7 cellular contexts compared by ENCODE assay signal in the genomic region with DNA sequence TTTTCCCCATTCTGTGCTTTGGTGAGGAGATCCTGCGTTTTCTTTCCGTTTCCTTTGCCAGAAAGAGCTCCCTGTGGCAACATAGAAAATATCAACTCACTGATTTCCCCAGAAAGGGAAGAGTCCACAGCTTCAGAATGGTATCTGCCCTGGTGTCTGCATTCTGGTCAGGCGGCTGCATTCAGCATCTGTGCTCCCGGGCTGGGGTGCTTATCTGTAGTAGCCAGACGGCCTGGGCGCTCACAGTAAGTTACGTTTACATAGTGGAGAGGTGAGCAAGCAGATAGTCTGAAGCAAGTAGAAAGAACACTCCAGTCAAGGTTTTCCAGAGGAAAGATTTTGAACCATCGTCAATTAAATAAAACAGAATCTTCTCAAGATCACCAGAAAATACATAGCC. TPM values are rescaled to one million over a fixed set of nuclear protein-coding genes. Genes with fewer than 3 reads are reported as not detected.
DNase-seq lines count a peak whose midpoint lies in the region; ATAC-seq, FAIRE-seq and TF ChIP-seq lines count a peak whose summit lies in the region.
"Not testable (repeated sequence)": the region's sequence is repeated elsewhere in the genome, so short reads cannot be mapped to it uniquely, and the experiment has no call there.
"Had no signal": no experiment of that assay in that cellular context is flagged by ENCODE, and none has a peak within 500 bp of the region (broad histone marks: within the 10 kb centered on the region; RNA-seq: fewer than 3 reads in every experiment).

No MANE protein-coding gene starts in this region.

- not testable (repeated sequence) for H2BK5ac ChIP-seq in IMR-90 (ENCODE audit: low read depth, low read length, poor library complexity, severe bottlenecking)

- H4K5ac ChIP-seq in IMR-90 (ENCODE audit: low read depth, low read length) = not testable (repeated sequence)

- H3K36me3 ChIP-seq in IMR-90 (ENCODE audit: control insufficient read depth, insufficient read depth, low read length); K562 (ENCODE audit: control insufficient read depth, insufficient read depth, low read length); left lung; pancreas: not testable (repeated sequence)

- not testable (repeated sequence) for H3K14ac ChIP-seq in IMR-90 (replicated peaks; ENCODE audit: low read depth, low read length)

- not testable (repeated sequence) for H3K9me1 ChIP-seq in IMR-90 (ENCODE audit: insufficient read depth, low read length); K562 (ENCODE audit: control insufficient read depth, insufficient read depth, low read length)

- not testable (repeated sequence) for TF ChIP-seq RAD21 in IMR-90 (IDR thresholded peaks at IDR 0.05; ENCODE audit: low read length); K562 (CRISPR knock-in tag; conservative IDR thresholded peaks at IDR 0.05 in 1 of 2, IDR thresholded peaks at IDR 0.05 in 1 of 2)

- not testable (repeated sequence) for H4K8ac ChIP-seq in IMR-90 (ENCODE audit: low read depth in 2 of 2, low read length in 2 of 2)

- not testable (repeated sequence) for H3K23ac ChIP-seq in IMR-90 (ENCODE audit: low read depth, low read length)

- not testable (repeated sequence) for H3K79me1 ChIP-seq in IMR-90 (ENCODE audit: low read depth in 1 of 2, low read length in 2 of 2)

- TF ChIP-seq EP300 in K562 (IDR thresholded peaks at IDR 0.05; ENCODE audit: low read length) = peak; percentile 40; the same call in 1 of the 2 replicates

- H3K18ac ChIP-seq in IMR-90 (ENCODE audit: low read depth, low read length) = not testable (repeated sequence)

- H3K4me2 ChIP-seq in IMR-90 (ENCODE audit: low read depth, low read length); K562 (ENCODE audit: insufficient read depth, low read length): not testable (repeated sequence)

- DNase-seq in IMR-90; K562 (ENCODE audit: extremely low read depth in 1 of 4, low spot score in 3 of 4); left lung; pancreas: not testable (repeated sequence)

- POLR2A ChIA-PET in IMR-90 (lab: Charles Lee; ENCODE audit: unreplicated experiment); K562 (lab: Yijun Ruan, JAX): not testable (repeated sequence)

- H2BK15ac ChIP-seq in IMR-90 (ENCODE audit: low read depth, low read length) = not testable (repeated sequence)

- not testable (repeated sequence) for H3K79me2 ChIP-seq in K562 (ENCODE audit: control insufficient read depth, insufficient read depth, low read length)

- ATAC-seq in IMR-90 (ENCODE audit: low read depth) = peak; percentile 27; the same call in 1 of the 2 replicates
- ATAC-seq in K562 = peak; percentile 97
- peak; percentile 71 for ATAC-seq in left lung
- peak in 3 of 4 donors; percentile 51 to 71 (median 57) for ATAC-seq in pancreas

- BruUV-seq in IMR-90 (replicated peaks; lab: Mats Ljungman, UMichigan); K562 (replicated peaks; lab: Mats Ljungman, UMichigan): not testable (repeated sequence)

- not testable (repeated sequence) for H2BK20ac ChIP-seq in IMR-90 (ENCODE audit: low read depth, low read length)

- H3K56ac ChIP-seq in IMR-90 (ENCODE audit: extremely low read depth, insufficient read depth, low read length) = not testable (repeated sequence)

- H2AK5ac ChIP-seq in IMR-90 (ENCODE audit: low read depth, low read length) = not testable (repeated sequence)

- CTCF ChIA-PET in IMR-90 (lab: Yijun Ruan, JAX); K562 (lab: Yijun Ruan, JAX; ENCODE audit: low intra/inter-chr PET ratio): not testable (repeated sequence)

- H2AK9ac ChIP-seq in IMR-90 (replicated peaks; ENCODE audit: low read depth, low read length, poor library complexity) = not testable (repeated sequence)

- not testable (repeated sequence) for H4K91ac ChIP-seq in IMR-90 (ENCODE audit: insufficient read depth, low read depth, low read length)

- TF ChIP-seq POLR2A in IMR-90 (IDR thresholded peaks at IDR 0.05; ENCODE audit: low read depth, low read length); K562 (conservative IDR thresholded peaks at IDR 0.05): not testable (repeated sequence)

- FAIRE-seq in K562 (lab: Jason Lieb, UNC); pancreas (lab: Jason Lieb, UNC): not testable (repeated sequence)

- intact Hi-C loops in IMR-90 (cut with micrococcal nuclease); K562 (cut with micrococcal nuclease); left lung (cut with DNase I); pancreas (cut with DNase I): not testable (repeated sequence)

- not testable (repeated sequence) for H3K9ac ChIP-seq in IMR-90 (ENCODE audit: low read depth, low read length); K562 (ENCODE audit: insufficient read depth in 1 of 2, low read depth in 2 of 2, low read length in 2 of 2)

- H4K20me1 ChIP-seq in IMR-90 (ENCODE audit: insufficient read depth, low read length); K562 (replicated peaks; ENCODE audit: control insufficient read depth, insufficient read depth, low read length): not testable (repeated sequence)

- dilution Hi-C loops in IMR-90 (cut with HindIII; ENCODE audit: low sequenced_read_pairs, unreplicated experiment) = not testable (repeated sequence)

- H3K9me3 ChIP-seq in IMR-90 (ENCODE audit: control insufficient read depth, insufficient read depth, low read length); K562 (replicated peaks; ENCODE audit: control insufficient read depth, insufficient read depth, low read depth, low read length); left lung; pancreas: not testable (repeated sequence)

- H3K4me3 ChIP-seq in IMR-90 (ENCODE audit: insufficient read depth, low read depth, low read length); K562; left lung; pancreas: not testable (repeated sequence)

- not testable (repeated sequence) for H3K27ac ChIP-seq in IMR-90 (ENCODE audit: insufficient read depth, low read length); K562 (ENCODE audit: extremely low read depth, low read depth, low read length); left lung; pancreas

- WGBS in IMR-90 (ENCODE audit: extremely low coverage in 2 of 2, insufficient read length in 1 of 2), 2 experiments = no CpG with 5 or more reads among the region's 8 CpGs
- WGBS in K562 (ENCODE audit: insufficient coverage, low coverage, missing lambda C conversion rate) = 0% methylated on average over 5 of the region's 8 CpGs
- WGBS in pancreas, 2 donors = 53 to 66% methylated on average over 2 to 5 of the region's 8 CpGs

- H3K4me1 ChIP-seq in IMR-90 (ENCODE audit: control insufficient read depth, insufficient read depth, low read length); K562 (replicated peaks in 1 of 2; ENCODE audit: control insufficient read depth in 2 of 2, insufficient read depth in 2 of 2, low read length in 2 of 2); left lung; pancreas: not testable (repeated sequence)

- not testable (repeated sequence) for TF ChIP-seq CTCF in IMR-90 (conservative IDR thresholded peaks at IDR 0.05; ENCODE audit: low read depth, low read length); K562 (IDR thresholded peaks at IDR 0.05 in 2 of 3, conservative IDR thresholded peaks at IDR 0.05 in 1 of 3; ENCODE audit: insufficient read depth in 2 of 3, low read depth in 1 of 3, low read length in 3 of 3); left lung (IDR thresholded peaks at IDR 0.05); pancreas (IDR thresholded peaks at IDR 0.05)

- not testable (repeated sequence) for H3K4ac ChIP-seq in IMR-90 (ENCODE audit: low read depth, low read length)

- not testable (repeated sequence) for H2AFZ ChIP-seq in IMR-90 (replicated peaks; ENCODE audit: low read length, poor library complexity); K562 (ENCODE audit: low read depth, low read length)

- in situ Hi-C loops in IMR-90 (cut with MboI; ENCODE audit: low sequenced_read_pairs); K562 (cut with MboI): not testable (repeated sequence)

- H3K27me3 ChIP-seq in IMR-90 (ENCODE audit: control insufficient read depth, insufficient read depth, low read length); K562 (ENCODE audit: control insufficient read depth in 2 of 2, insufficient read depth in 2 of 2, low read length in 2 of 2); left lung; pancreas: not testable (repeated sequence)

- not testable (repeated sequence) for H2BK120ac ChIP-seq in IMR-90 (ENCODE audit: low read depth, low read length)

RNA-seq across cellular contexts. Expression of a gene that starts 29.3 kb away (rescaled TPM):
- total RNA-seq in IMR-90 (2012; rRNA removed) (0.72 and 0.83 TPM in 2 replicates), K562 (2014; rRNA removed) (12.7 and 15.7 TPM in 2 replicates), K562 (2014; rRNA removed; fragmentation: Illumina TruSeq; extraction: Trizol) (19.6 and 22.3 TPM in 2 replicates), K562 (2015; rRNA removed; fragmentation: Illumina TruSeq; extraction: Trizol) (17.0 and 17.1 TPM in 2 replicates), K562 (2021) (15.5 and 20.7 TPM in 2 replicates), left lung (under 1 TPM; 0.18 to 0.70 TPM), pancreas (under 1 TPM in 3 of 6 donors, not detected in 3; 0.06 to 0.16 (median 0.09) TPM)
- polyA plus RNA-seq in IMR-90 (2012; rRNA removed) (1.4 and 1.8 TPM in 2 replicates), K562 (2011; rRNA removed) (26.6 and 33.1 TPM in 2 replicates), K562 (2014; fragmentation: Illumina TruSeq; extraction: Trizol) (29.4 and 43.5 TPM in 2 replicates), K562 (2014; fragmentation: Nextera tagmentation; extraction: Ambion mirVana) (1 to 10 TPM; 4.5 to 6.6 TPM), K562 (2014; rRNA removed) (21.2 and 30.6 TPM in 2 replicates), pancreas (not detected)
- polyA plus RNA-seq in IMR-90 (2012; cell fraction: cytosol; rRNA removed) = 0.15 and 0.79 TPM in 2 replicates
- polyA plus RNA-seq in IMR-90 (2012; cell fraction: nucleus; rRNA removed; ENCODE audit: low replicate concordance) = 0.16 and 1.0 TPM in 2 replicates
- total RNA-seq in K562 (2011; cell fraction: chromatin; rRNA removed; ENCODE audit: low replicate concordance) = 4.3 and 10.5 TPM in 2 replicates
- 2.3 and 5.1 TPM in 2 replicates for total RNA-seq in K562 (2011; cell fraction: nucleolus; rRNA removed)
- 8.2 and 10.0 TPM in 2 replicates for total RNA-seq in K562 (2011; cell fraction: nucleoplasm; rRNA removed)
- polyA plus RNA-seq in K562 (2011; cell fraction: cytosol; rRNA removed) = 6.8 and 14.5 TPM in 2 replicates
- 10.9 and 16.2 TPM in 2 replicates for polyA plus RNA-seq in K562 (2011; cell fraction: nucleus; rRNA removed)
- 17.2 and 17.4 TPM in 2 replicates for polyA plus RNA-seq in K562 (2012)
- polyA minus RNA-seq in K562 (2011; rRNA and poly(A)+ RNA removed) = 14.0 and 19.5 TPM in 2 replicates
- polyA minus RNA-seq in K562 (2011; cell fraction: cytosol; rRNA and poly(A)+ RNA removed) = 5.1 and 11.2 TPM in 2 replicates
- 1.9 and 3.8 TPM in 2 replicates for polyA minus RNA-seq in K562 (2011; cell fraction: nucleus; rRNA and poly(A)+ RNA removed)
- total RNA-seq: Caco-2; CD4-positive, alpha-beta T cell; CD8-positive, alpha-beta T cell had no signal

Comparison
In these comparisons a context has a peak if more than half of its experiments do, and no peak if none do; other contexts are left out.
1. ATAC-seq: peak in every context shown above with its lines; median percentile 97 in K562; 71 in left lung; 57 in pancreas; 27 in IMR-90.